In genomic region chr21:46323710-46324389, GRCh38 we compare ENCODE assay signal across 1 cellular context.
TF ChIP-seq lines count a peak whose summit lies in the region.

Gene C21orf58 (minus strand): TSS chr21:46323870. CDS start chr21:46322738, 1,132 bp downstream.
Gene PCNT (plus strand): TSS chr21:46324156. CDS start chr21:46324229, 73 bp downstream.

TF ChIP-seq in WTC11, 78 proteins besides CTCF, POLR2A, EP300 and RAD21 (continued from another document):
- TF ChIP-seq ZSCAN18 (CRISPR knock-in tag; IDR thresholded peaks at IDR 0.05): no peak
- peak; percentile 64 for TF ChIP-seq HMGXB4 (CRISPR knock-in tag; IDR thresholded peaks at IDR 0.05)
- peak; percentile 83 for TF ChIP-seq FOXK1 (CRISPR knock-in tag; IDR thresholded peaks at IDR 0.05)
- no peak for TF ChIP-seq AFF4 (CRISPR knock-in tag; IDR thresholded peaks at IDR 0.05; ENCODE audit: borderline replicate concordance)
- peak; percentile 34; the same call in 1 of the 2 replicates for TF ChIP-seq NFE2L1 (CRISPR knock-in tag; IDR thresholded peaks at IDR 0.05)
- TF ChIP-seq USF1 (CRISPR knock-in tag; IDR thresholded peaks at IDR 0.05): peak; percentile 47; the same call in 1 of the 2 replicates
- TF ChIP-seq SMAD3 (CRISPR knock-in tag; IDR thresholded peaks at IDR 0.05; ENCODE audit: borderline replicate concordance): 0 out of 2 replicates have a peak, but pooled peaks have one; percentile 15
- no peak for TF ChIP-seq ZNF512 (CRISPR knock-in tag; IDR thresholded peaks at IDR 0.05; ENCODE audit: borderline replicate concordance)
- no peak for TF ChIP-seq ZNF138 (CRISPR knock-in tag; conservative IDR thresholded peaks at IDR 0.05)
- peak; percentile 38; the same call in 1 of the 2 replicates for TF ChIP-seq USF2 (CRISPR knock-in tag; IDR thresholded peaks at IDR 0.05)
- TF ChIP-seq ZNF532 (CRISPR knock-in tag; IDR thresholded peaks at IDR 0.05; ENCODE audit: borderline replicate concordance): no peak
- TF ChIP-seq ESRRA (CRISPR knock-in tag; IDR thresholded peaks at IDR 0.05; ENCODE audit: borderline replicate concordance): peak; percentile 87; the same call in 1 of the 2 replicates
- no peak for TF ChIP-seq CBFB (CRISPR knock-in tag; IDR thresholded peaks at IDR 0.05; ENCODE audit: low read depth)
- TF ChIP-seq ELF4 (CRISPR knock-in tag; IDR thresholded peaks at IDR 0.05; ENCODE audit: low read depth): no peak; the same call in 1 of the 2 replicates
- peak; percentile 81; the same call in 1 of the 2 replicates for TF ChIP-seq ARID4B (CRISPR knock-in tag; IDR thresholded peaks at IDR 0.05; ENCODE audit: borderline replicate concordance)
- no peak for TF ChIP-seq TCF7 (CRISPR knock-in tag; IDR thresholded peaks at IDR 0.05; ENCODE audit: low read depth)
- peak; percentile 97 for TF ChIP-seq E2F4 (CRISPR knock-in tag; IDR thresholded peaks at IDR 0.05; ENCODE audit: borderline replicate concordance, low read depth)
- TF ChIP-seq MAX (CRISPR knock-in tag; IDR thresholded peaks at IDR 0.05): peak; percentile 83
- TF ChIP-seq E2F5 (CRISPR knock-in tag; IDR thresholded peaks at IDR 0.05): peak; percentile 96
- peak; percentile 80 for TF ChIP-seq TEAD1 (CRISPR knock-in tag; IDR thresholded peaks at IDR 0.05)
- no peak for TF ChIP-seq STAT6 (CRISPR knock-in tag; conservative IDR thresholded peaks at IDR 0.05; ENCODE audit: low read depth)
TF ChIP-seq in WTC11: peak in this region for 25.
